Comparison of ENCODE assay signal across 8 cellular contexts in genomic region chr5:81971694-81972495, GRCh38. TPM values are rescaled to one million over a fixed set of nuclear protein-coding genes. Genes with fewer than 3 reads are reported as not detected.
A peak's percentile ranks its signal among the peaks of the same experiment; 100 is the strongest.
DNase-seq lines count a peak whose midpoint lies in the region; ATAC-seq and TF ChIP-seq lines count a peak whose summit lies in the region.

TSS of gene ATG10 (plus strand) at chr5:81972023. CDS start at chr5:81987571, 15,548 bp downstream.

- H3K9me3 ChIP-seq in BE2C (no peaks in the 10 kb centered on the region), colonic mucosa (no peaks in the 10 kb centered on the region)

- peak within 1 kb of the TSS; percentile 96 for H3K27ac ChIP-seq in colonic mucosa

- peak within 1 kb of the TSS; percentile 90 to 97 for H3K9ac ChIP-seq in colonic mucosa (ENCODE audit: low read depth in 2 of 2, low read length in 2 of 2)

- peak; percentile 98 for ATAC-seq in HG03457 (IDR thresholded peaks at IDR 0.05; ENCODE audit: unreplicated experiment)

- no peaks in the 10 kb centered on the region for H3K27me3 ChIP-seq in BE2C
- no peaks in the 10 kb centered on the region for H3K27me3 ChIP-seq in colonic mucosa

- H3K4me1 ChIP-seq in BE2C (no peaks in the 10 kb centered on the region), colonic mucosa (no peaks in the 10 kb centered on the region)

- DNase-seq in BE2C (peak; percentile 98), GM19240 (ENCODE audit: insufficient read length, low spot score) (peak; percentile 86), NCI-H524 (lab: John Stamatoyannopoulos, UW) (peak; percentile 87 to 92), colonic mucosa (peak; percentile 91), left kidney (ENCODE audit: low read depth, low spot score) (peak; percentile 99)
- peak; percentile 89 for DNase-seq in activated CD4-positive, alpha-beta T cell treated with anti-CD3 and anti-CD28 coated beads for 48 hours
- peak; percentile 84 for DNase-seq in stimulated activated CD4-positive, alpha-beta T cell treated with anti-CD3 and anti-CD28 coated beads, Interleukin-1b, Interleukin-23, amount 100 ng/mL, for 48 hours

- intact Hi-C loops in colonic mucosa (cut with DNase I) = loop anchor here (10.0 kb wide), 1 partner anchor 467 kb away; no protein-coding TSS in a partner anchor

- H3K4me3 ChIP-seq in BE2C (ENCODE audit: low read depth, low read length) (peak within 1 kb of the TSS; percentile 84), colonic mucosa (peak within 1 kb of the TSS; percentile 60)

- H3K36me3 ChIP-seq in BE2C = no peaks in the 10 kb centered on the region
- no peaks in the 10 kb centered on the region for H3K36me3 ChIP-seq in colonic mucosa

- TF ChIP-seq CTCF in BE2C (IDR thresholded peaks at IDR 0.05; ENCODE audit: low read depth, low read length) (no peak), colonic mucosa (IDR thresholded peaks at IDR 0.05) (no peak)

RNA-seq across cellular contexts. Expression of gene ATG10, which starts in this region (rescaled TPM):
- 4.9 TPM for polyA plus RNA-seq in BE2C (2012; ENCODE audit: insufficient read depth, insufficient read length, low read depth)
- 1 to 10 TPM; 6.8 to 8.2 TPM for total RNA-seq in colonic mucosa

Comparison
In these comparisons a context has a peak if more than half of its experiments do, and no peak if none do; other contexts are left out.
1. Peak in every context shown above with its lines: DNase-seq, ATAC-seq, H3K4me3 ChIP-seq and H3K27ac ChIP-seq.